1 cellular context compared by ENCODE assay signal in genomic region chr1:225467193-225468020, GRCh38.
A peak's percentile ranks its signal among the peaks of the same experiment; 100 is the strongest.
TF ChIP-seq lines count a peak whose summit lies in the region.

No MANE protein-coding gene starts in this region.

TF ChIP-seq in K562, 482 proteins besides CTCF, POLR2A, EP300 and RAD21 (continued from another document):
- TF ChIP-seq GTF2A2 (tag; IDR thresholded peaks at IDR 0.05) (peak; percentile 15; the same call in 1 of the 2 replicates), MEF2D (tag; conservative IDR thresholded peaks at IDR 0.05; ENCODE audit: low read depth) (0 out of 2 replicates have a peak, but pooled peaks have one; percentile 13), ESRRA (IDR thresholded peaks at IDR 0.05; ENCODE audit: borderline replicate concordance, low read depth) (no peak), GATA2 (CRISPR knock-in tag; IDR thresholded peaks at IDR 0.05) (0 out of 2 replicates have a peak, but pooled peaks have one; percentile 13), CBX3 (IDR thresholded peaks at IDR 0.05; ENCODE audit: borderline replicate concordance in 1 of 2, low read length in 2 of 2) (peak in 1 of 2 experiments; percentile 66; a peak in 1 of 3 replicates), SMARCA4 (IDR thresholded peaks at IDR 0.05) (no peak), TCF7 (IDR thresholded peaks at IDR 0.05; ENCODE audit: borderline replicate concordance) (no peak), CBFB (CRISPR knock-in tag; IDR thresholded peaks at IDR 0.05) (peak; percentile 40; the same call in 1 of the 2 replicates), CBX1 (IDR thresholded peaks at IDR 0.05; ENCODE audit: low read depth) (no peak), MTA3 (IDR thresholded peaks at IDR 0.05; ENCODE audit: borderline replicate concordance) (no peak), GABPB1 (CRISPR knock-in tag; IDR thresholded peaks at IDR 0.05) (peak; percentile 82), EHMT2 (IDR thresholded peaks at IDR 0.05) (peak; percentile 86), NCOA6 (IDR thresholded peaks at IDR 0.05) (no peak), TEAD4 (IDR thresholded peaks at IDR 0.05; ENCODE audit: low read length) (no peak), TEAD4 (CRISPR knock-in tag; IDR thresholded peaks at IDR 0.05; ENCODE audit: borderline replicate concordance) (no peak), CREM (IDR thresholded peaks at IDR 0.05; ENCODE audit: low read depth) (peak; percentile 50), ZNF584 (CRISPR knock-in tag; IDR thresholded peaks at IDR 0.05; ENCODE audit: low read depth) (peak; percentile 6; the same call in 1 of the 2 replicates), JUN (IDR thresholded peaks at IDR 0.05; ENCODE audit: borderline replicate concordance, low read depth, low read length) (0 out of 2 replicates have a peak, but pooled peaks have one; percentile 6), JUN (CRISPR knock-in tag; IDR thresholded peaks at IDR 0.05; ENCODE audit: borderline replicate concordance) (no peak), ZNF12 (CRISPR knock-in tag; IDR thresholded peaks at IDR 0.05) (0 out of 2 replicates have a peak, but pooled peaks have one; percentile 38), TRIM24 (IDR thresholded peaks at IDR 0.05) (peak in 1 of 2 experiments; percentile 59; a peak in 1 of 4 replicates), HDAC8 (tag; IDR thresholded peaks at IDR 0.05) (0 out of 2 replicates have a peak, but pooled peaks have one; percentile 21)
- TF ChIP-seq, protein P1, sequence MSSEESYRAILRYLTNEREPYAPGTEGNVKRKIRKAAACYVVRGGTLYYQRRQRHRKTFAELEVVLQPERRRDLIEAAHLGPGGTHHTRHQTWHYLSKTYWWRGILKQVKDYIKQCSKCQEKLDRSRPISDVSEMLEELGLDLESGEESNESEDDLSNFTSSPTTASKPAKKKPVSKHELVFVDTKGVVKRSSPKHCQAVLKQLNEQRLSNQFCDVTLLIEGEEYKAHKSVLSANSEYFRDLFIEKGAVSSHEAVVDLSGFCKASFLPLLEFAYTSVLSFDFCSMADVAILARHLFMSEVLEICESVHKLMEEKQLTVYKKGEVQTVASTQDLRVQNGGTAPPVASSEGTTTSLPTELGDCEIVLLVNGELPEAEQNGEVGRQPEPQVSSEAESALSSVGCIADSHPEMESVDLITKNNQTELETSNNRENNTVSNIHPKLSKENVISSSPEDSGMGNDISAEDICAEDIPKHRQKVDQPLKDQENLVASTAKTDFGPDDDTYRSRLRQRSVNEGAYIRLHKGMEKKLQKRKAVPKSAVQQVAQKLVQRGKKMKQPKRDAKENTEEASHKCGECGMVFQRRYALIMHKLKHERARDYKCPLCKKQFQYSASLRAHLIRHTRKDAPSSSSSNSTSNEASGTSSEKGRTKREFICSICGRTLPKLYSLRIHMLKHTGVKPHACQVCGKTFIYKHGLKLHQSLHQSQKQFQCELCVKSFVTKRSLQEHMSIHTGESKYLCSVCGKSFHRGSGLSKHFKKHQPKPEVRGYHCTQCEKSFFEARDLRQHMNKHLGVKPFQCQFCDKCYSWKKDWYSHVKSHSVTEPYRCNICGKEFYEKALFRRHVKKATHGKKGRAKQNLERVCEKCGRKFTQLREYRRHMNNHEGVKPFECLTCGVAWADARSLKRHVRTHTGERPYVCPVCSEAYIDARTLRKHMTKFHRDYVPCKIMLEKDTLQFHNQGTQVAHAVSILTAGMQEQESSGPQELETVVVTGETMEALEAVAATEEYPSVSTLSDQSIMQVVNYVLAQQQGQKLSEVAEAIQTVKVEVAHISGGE (CRISPR knock-in tag; IDR thresholded peaks at IDR 0.05) = peak in 2 of 3 experiments; percentile 88 to 98; a peak in 4 of 6 replicates
- TF ChIP-seq, protein P2, sequence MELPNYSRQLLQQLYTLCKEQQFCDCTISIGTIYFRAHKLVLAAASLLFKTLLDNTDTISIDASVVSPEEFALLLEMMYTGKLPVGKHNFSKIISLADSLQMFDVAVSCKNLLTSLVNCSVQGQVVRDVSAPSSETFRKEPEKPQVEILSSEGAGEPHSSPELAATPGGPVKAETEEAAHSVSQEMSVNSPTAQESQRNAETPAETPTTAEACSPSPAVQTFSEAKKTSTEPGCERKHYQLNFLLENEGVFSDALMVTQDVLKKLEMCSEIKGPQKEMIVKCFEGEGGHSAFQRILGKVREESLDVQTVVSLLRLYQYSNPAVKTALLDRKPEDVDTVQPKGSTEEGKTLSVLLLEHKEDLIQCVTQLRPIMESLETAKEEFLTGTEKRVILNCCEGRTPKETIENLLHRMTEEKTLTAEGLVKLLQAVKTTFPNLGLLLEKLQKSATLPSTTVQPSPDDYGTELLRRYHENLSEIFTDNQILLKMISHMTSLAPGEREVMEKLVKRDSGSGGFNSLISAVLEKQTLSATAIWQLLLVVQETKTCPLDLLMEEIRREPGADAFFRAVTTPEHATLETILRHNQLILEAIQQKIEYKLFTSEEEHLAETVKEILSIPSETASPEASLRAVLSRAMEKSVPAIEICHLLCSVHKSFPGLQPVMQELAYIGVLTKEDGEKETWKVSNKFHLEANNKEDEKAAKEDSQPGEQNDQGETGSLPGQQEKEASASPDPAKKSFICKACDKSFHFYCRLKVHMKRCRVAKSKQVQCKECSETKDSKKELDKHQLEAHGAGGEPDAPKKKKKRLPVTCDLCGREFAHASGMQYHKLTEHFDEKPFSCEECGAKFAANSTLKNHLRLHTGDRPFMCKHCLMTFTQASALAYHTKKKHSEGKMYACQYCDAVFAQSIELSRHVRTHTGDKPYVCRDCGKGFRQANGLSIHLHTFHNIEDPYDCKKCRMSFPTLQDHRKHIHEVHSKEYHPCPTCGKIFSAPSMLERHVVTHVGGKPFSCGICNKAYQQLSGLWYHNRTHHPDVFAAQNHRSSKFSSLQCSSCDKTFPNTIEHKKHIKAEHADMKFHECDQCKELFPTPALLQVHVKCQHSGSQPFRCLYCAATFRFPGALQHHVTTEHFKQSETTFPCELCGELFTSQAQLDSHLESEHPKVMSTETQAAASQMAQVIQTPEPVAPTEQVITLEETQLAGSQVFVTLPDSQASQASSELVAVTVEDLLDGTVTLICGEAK (IDR thresholded peaks at IDR 0.05) = peak; percentile 87
- TF ChIP-seq, protein P2 (CRISPR knock-in tag; IDR thresholded peaks at IDR 0.05) = no peak
TF ChIP-seq in K562: peak in this region for 22.
